8 cellular contexts compared by ENCODE assay signal in genomic region chr3:58492385-58492970, GRCh38.
A peak's percentile ranks its signal among the peaks of the same experiment; 100 is the strongest.
DNase-seq lines count a peak whose midpoint lies in the region; ATAC-seq lines count a peak whose summit lies in the region.

No MANE protein-coding gene starts in this region.

- peak; percentile 8 for ATAC-seq in GM18861 (IDR thresholded peaks at IDR 0.05; ENCODE audit: unreplicated experiment)
- no peak for ATAC-seq in GM21367 (IDR thresholded peaks at IDR 0.05; ENCODE audit: unreplicated experiment)
- no peak for ATAC-seq in GM19467 (IDR thresholded peaks at IDR 0.05; ENCODE audit: unreplicated experiment)

- DNase-seq in AG08395 (ENCODE audit: low spot score) = peak; percentile 15
- peak; percentile 16 for DNase-seq in NCI-H526 treated with DMSO at 0.1 percent for 48 hours (lab: John Stamatoyannopoulos, UW)
- peak; percentile 24 for DNase-seq in astrocyte of the hippocampus (ENCODE audit: low read depth, low spot score)
- DNase-seq in left kidney (ENCODE audit: low read depth, low spot score) = peak; percentile 91
- peak; percentile 2 for DNase-seq in stimulated activated naive CD4-positive, alpha-beta T cell treated with Interleukin-2 at 50 U/mL for 16 hours (lab: John Stamatoyannopoulos, UW)

Comparison
In these comparisons a context has a peak if more than half of its experiments do, and no peak if none do; other contexts are left out.
1. DNase-seq: peak in every context shown above with its lines; median percentile 91 in left kidney; 24 in astrocyte of the hippocampus; 16 in NCI-H526 treated with DMSO at 0.1 percent for 48 hours; 15 in AG08395; 2 in stimulated activated naive CD4-positive, alpha-beta T cell treated with Interleukin-2 at 50 U/mL for 16 hours.